In the genomic region with DNA sequence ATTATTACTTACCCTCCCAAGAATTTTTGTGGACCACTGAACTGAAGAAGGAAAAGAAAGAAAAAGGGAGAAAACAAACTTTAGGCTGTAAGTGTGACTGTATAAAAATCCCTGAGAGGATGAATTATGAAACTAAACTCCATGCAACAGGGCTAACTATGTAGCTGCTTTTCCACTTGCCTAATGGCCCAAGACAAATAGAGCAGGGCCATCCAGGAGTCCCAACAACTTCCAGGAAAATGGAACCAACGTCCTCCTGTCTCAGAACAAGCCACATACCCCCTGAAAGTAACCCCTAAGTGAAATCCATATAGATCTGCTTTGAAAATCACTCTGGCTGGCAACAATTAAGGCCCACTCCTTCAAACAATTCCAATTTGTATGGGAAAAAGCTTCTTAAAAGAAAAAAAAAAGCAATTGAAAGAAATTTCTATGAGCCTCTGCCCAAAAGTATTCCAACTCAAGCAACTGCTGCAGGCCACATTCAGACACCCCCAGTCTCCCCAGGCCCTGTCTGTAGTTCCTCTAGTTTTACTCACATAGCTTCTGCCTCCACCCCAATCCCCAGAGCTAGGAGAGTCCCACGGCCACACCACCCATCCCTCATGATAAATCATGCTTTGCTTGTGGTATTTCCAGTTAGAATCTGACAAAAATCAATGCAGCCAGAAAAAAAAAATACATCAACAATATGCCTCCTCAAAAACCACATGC, we compare ENCODE assay signal across 1 cellular context.
TF ChIP-seq lines count a peak whose summit lies in the region.

No MANE protein-coding gene starts in this region.

TF ChIP-seq in HEK293, 187 proteins besides CTCF, POLR2A, EP300 and RAD21 (continued from another document):
- no peak for TF ChIP-seq ZBTB1 (tag by site-specific recombination; IDR thresholded peaks at IDR 0.05)
- 0 out of 2 replicates have a peak, but pooled peaks have one; percentile 17 for TF ChIP-seq ZNF335 (tag by site-specific recombination; conservative IDR thresholded peaks at IDR 0.05)
- TF ChIP-seq ZBTB44 (tag by site-specific recombination; IDR thresholded peaks at IDR 0.05): no peak
- TF ChIP-seq ZNF155 (tag by site-specific recombination; IDR thresholded peaks at IDR 0.05): no peak
- no peak for TF ChIP-seq MYNN (tag by site-specific recombination; IDR thresholded peaks at IDR 0.05; ENCODE audit: borderline replicate concordance)
- no peak for TF ChIP-seq ZNF664 (tag by site-specific recombination; IDR thresholded peaks at IDR 0.05)
- TF ChIP-seq GFI1B (tag by site-specific recombination; IDR thresholded peaks at IDR 0.05): no peak
- TF ChIP-seq ZNF174 (tag by site-specific recombination; IDR thresholded peaks at IDR 0.05): no peak
- no peak for TF ChIP-seq ZBTB17 (tag by site-specific recombination; IDR thresholded peaks at IDR 0.05)
- peak; percentile 55; the same call in 1 of the 2 replicates for TF ChIP-seq SCRT2 (tag by site-specific recombination; IDR thresholded peaks at IDR 0.05)
- TF ChIP-seq, protein P1, sequence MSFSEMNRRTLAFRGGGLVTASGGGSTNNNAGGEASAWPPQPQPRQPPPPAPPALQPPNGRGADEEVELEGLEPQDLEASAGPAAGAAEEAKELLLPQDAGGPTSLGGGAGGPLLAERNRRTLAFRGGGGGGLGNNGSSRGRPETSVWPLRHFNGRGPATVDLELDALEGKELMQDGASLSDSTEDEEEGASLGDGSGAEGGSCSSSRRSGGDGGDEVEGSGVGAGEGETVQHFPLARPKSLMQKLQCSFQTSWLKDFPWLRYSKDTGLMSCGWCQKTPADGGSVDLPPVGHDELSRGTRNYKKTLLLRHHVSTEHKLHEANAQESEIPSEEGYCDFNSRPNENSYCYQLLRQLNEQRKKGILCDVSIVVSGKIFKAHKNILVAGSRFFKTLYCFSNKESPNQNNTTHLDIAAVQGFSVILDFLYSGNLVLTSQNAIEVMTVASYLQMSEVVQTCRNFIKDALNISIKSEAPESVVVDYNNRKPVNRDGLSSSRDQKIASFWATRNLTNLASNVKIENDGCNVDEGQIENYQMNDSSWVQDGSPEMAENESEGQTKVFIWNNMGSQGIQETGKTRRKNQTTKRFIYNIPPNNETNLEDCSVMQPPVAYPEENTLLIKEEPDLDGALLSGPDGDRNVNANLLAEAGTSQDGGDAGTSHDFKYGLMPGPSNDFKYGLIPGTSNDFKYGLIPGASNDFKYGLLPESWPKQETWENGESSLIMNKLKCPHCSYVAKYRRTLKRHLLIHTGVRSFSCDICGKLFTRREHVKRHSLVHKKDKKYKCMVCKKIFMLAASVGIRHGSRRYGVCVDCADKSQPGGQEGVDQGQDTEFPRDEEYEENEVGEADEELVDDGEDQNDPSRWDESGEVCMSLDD (tag by site-specific recombination; IDR thresholded peaks at IDR 0.05): no peak
TF ChIP-seq in HEK293: peak in this region for 2.
